Comparison of ENCODE assay signal across 8 cellular contexts in genomic region chr11:85718991-85719807, GRCh38. TPM values are rescaled to one million over a fixed set of nuclear protein-coding genes. Genes with fewer than 3 reads are reported as not detected.
DNase-seq lines count a peak whose midpoint lies in the region; ATAC-seq lines count a peak whose summit lies in the region.

No MANE protein-coding gene starts in this region.

- no peak overlapping the region for H2BK5ac ChIP-seq in mesendoderm (ENCODE audit: low read length)

- peak overlapping the region; percentile 40 for H3K27ac ChIP-seq in mesendoderm (ENCODE audit: low read depth, low read length)

- H3K9ac ChIP-seq in mesendoderm (ENCODE audit: low read length) = no peak overlapping the region

- no peak overlapping the region for H4K8ac ChIP-seq in mesendoderm (ENCODE audit: low read depth, low read length)

- H2BK120ac ChIP-seq in mesendoderm (ENCODE audit: low read depth, low read length) = no peak overlapping the region

- no peak overlapping the region for H4K5ac ChIP-seq in mesendoderm (ENCODE audit: low read length)

- H3K79me2 ChIP-seq in mesendoderm (ENCODE audit: control insufficient read depth, insufficient read depth, low read length) = no peaks in the 10 kb centered on the region

- H2BK15ac ChIP-seq in mesendoderm (replicated peaks; ENCODE audit: low read depth) = no peak overlapping the region

- no peaks in the 10 kb centered on the region for H3K27me3 ChIP-seq in mesendoderm (ENCODE audit: insufficient read depth, low read length, poor library complexity)

- no peak overlapping the region for H2AK5ac ChIP-seq in mesendoderm (ENCODE audit: low read length)

- no peaks in the 10 kb centered on the region for H3K4me1 ChIP-seq in mesendoderm (ENCODE audit: control insufficient read depth, low read depth, low read length)

- in situ Hi-C loops in ACHN (cut with HindIII; ENCODE audit: low pct_ligation_motif_present, low pct_unique_long_range_greater_than_20kb, low sequenced_read_pairs) = no loop called here

- no peaks in the 10 kb centered on the region for H3K79me1 ChIP-seq in mesendoderm (ENCODE audit: low read length)

- WGBS in mesendoderm (ENCODE audit: extremely low coverage, insufficient coverage, low lambda C conversion rate) = no CpG with 5 or more reads among the region's 10 CpGs

- H3K36me3 ChIP-seq in mesendoderm (ENCODE audit: control insufficient read depth, insufficient read depth, low read length) = no peaks in the 10 kb centered on the region

- H3K23ac ChIP-seq in mesendoderm (ENCODE audit: low read length) = no peak overlapping the region

- peak; percentile 63 for ATAC-seq in esophagus mucosa
- ATAC-seq in GM21390 (IDR thresholded peaks at IDR 0.05; ENCODE audit: unreplicated experiment) = no peak
- no peak for ATAC-seq in HG03025 (IDR thresholded peaks at IDR 0.05; ENCODE audit: low FRiP score, unreplicated experiment)

- peak; percentile 99 for DNase-seq in ACHN
- peak; percentile 83 for DNase-seq in NCI-H460 (ENCODE audit: extremely low read depth, low read depth)
- peak; percentile 97 for DNase-seq in mesendoderm
- DNase-seq in stimulated activated CD4-positive, alpha-beta T cell treated with anti-CD3 and anti-CD28 coated beads, Interleukin-2, amount 100 ng/mL, for 48 hours = no peak
- no peak for DNase-seq in activated CD4-positive, alpha-beta T cell treated with anti-CD3 and anti-CD28 coated beads for 4 hours

- H3K4ac ChIP-seq in mesendoderm (ENCODE audit: low read depth, low read length) = peak overlapping the region; percentile 25

- peak overlapping the region; percentile 43 for H3K18ac ChIP-seq in mesendoderm (ENCODE audit: low read length)

- H3K4me3 ChIP-seq in mesendoderm (ENCODE audit: low read length) = no peak overlapping the region

- no peak overlapping the region for H3K4me2 ChIP-seq in mesendoderm (ENCODE audit: low read length)

- peak overlapping the region; percentile 50 for H3K56ac ChIP-seq in mesendoderm (ENCODE audit: low read length)

RNA-seq across cellular contexts. Expression of gene CCDC89, which starts 33.2 kb away (rescaled TPM):
- not detected in 2 replicates for total RNA-seq in NCI-H460 (2014; rRNA removed; shearing (Covaris generic))
- not detected in 2 replicates for polyA plus RNA-seq in NCI-H460 (2014; cell fraction: nucleus; rRNA removed)
- 0.12 TPM for total RNA-seq in esophagus mucosa
- polyA plus RNA-seq in mesendoderm (2013, experiment 1 of 2) = not detected
- polyA plus RNA-seq in mesendoderm (2013, experiment 2 of 2) = not detected

RNA-seq across cellular contexts. Expression of gene CREBZF, which starts 54.3 kb away (rescaled TPM):
- 48.1 and 52.0 TPM in 2 replicates for total RNA-seq in NCI-H460 (2014; rRNA removed; shearing (Covaris generic))
- 197 and 264 TPM in 2 replicates for polyA plus RNA-seq in NCI-H460 (2014; cell fraction: nucleus; rRNA removed)
- total RNA-seq in esophagus mucosa = 12.8 TPM
- polyA plus RNA-seq in mesendoderm (2013, experiment 1 of 2) = 20.4 TPM
- polyA plus RNA-seq in mesendoderm (2013, experiment 2 of 2) = 20.4 TPM

Comparison
In these comparisons a context has a peak if more than half of its experiments do, and no peak if none do; other contexts are left out.
1. DNase-seq: peak in ACHN (single experiment), NCI-H460 (single experiment) and mesendoderm (single experiment); none in stimulated activated CD4-positive, alpha-beta T cell treated with anti-CD3 and anti-CD28 coated beads, Interleukin-2, amount 100 ng/mL, for 48 hours (0 of 2) and activated CD4-positive, alpha-beta T cell treated with anti-CD3 and anti-CD28 coated beads for 4 hours (0 of 2).